ENCODE assay signal across 9 cellular contexts in genomic region chr18:3264362-3264761, GRCh38. TPM values are rescaled to one million over a fixed set of nuclear protein-coding genes. Genes with fewer than 3 reads are reported as not detected.
DNase-seq lines count a peak whose midpoint lies in the region; ATAC-seq, FAIRE-seq and TF ChIP-seq lines count a peak whose summit lies in the region.
"Had no signal": no experiment of that assay in that cellular context is flagged by ENCODE, and none has a peak within 500 bp of the region (broad histone marks: within the 10 kb centered on the region; RNA-seq: fewer than 3 reads in every experiment).

No MANE protein-coding gene starts in this region.

- no peak overlapping the region for H3K27ac ChIP-seq in keratinocyte (ENCODE audit: control insufficient read depth, insufficient read depth, low read length)
- no peak overlapping the region for H3K27ac ChIP-seq in upper lobe of right lung

- ATAC-seq in upper lobe of right lung: no peak
- ATAC-seq in HG02610 (IDR thresholded peaks at IDR 0.05; ENCODE audit: unreplicated experiment): no peak

- H3K36me3 Mint-ChIP-seq in activated T-helper 1 cell treated with anti-CD3 and anti-CD28 coated beads, Interleukin-12 subunit alpha, Interleukin-12 subunit beta, Interleukin-2, Interleukin-4 antibody, amounts not matched to agents 30 ng/mL and 10 ng/mL and 1 ng/mL, durations not matched to agents 14 hours and 24 hours and 36 hours (ENCODE audit: low read depth): peaks cover 16% of the 10 kb centered on the region

- H3K4me1 ChIP-seq in keratinocyte (ENCODE audit: control insufficient read depth, extremely low read depth, insufficient read depth, low read length): peaks cover 60% of the 10 kb centered on the region
- peaks cover 60% of the 10 kb centered on the region for H3K4me1 ChIP-seq in upper lobe of right lung

- H2AFZ ChIP-seq in keratinocyte (ENCODE audit: control insufficient read depth, low read length): no peak overlapping the region

- no peak for FAIRE-seq in keratinocyte (lab: Jason Lieb, UNC)
- FAIRE-seq: TTC549 had no signal

- H3K4me3 Mint-ChIP-seq in activated T-helper 1 cell treated with anti-CD3 and anti-CD28 coated beads, Interleukin-12 subunit alpha, Interleukin-12 subunit beta, Interleukin-2, Interleukin-4 antibody, amounts not matched to agents 30 ng/mL and 10 ng/mL and 1 ng/mL, durations not matched to agents 14 hours and 24 hours and 36 hours: peak overlapping the region; percentile 6

- H3K27me3 Mint-ChIP-seq in activated T-helper 1 cell treated with anti-CD3 and anti-CD28 coated beads, Interleukin-12 subunit alpha, Interleukin-12 subunit beta, Interleukin-2, Interleukin-4 antibody, amounts not matched to agents 30 ng/mL and 10 ng/mL and 1 ng/mL, durations not matched to agents 14 hours and 24 hours and 36 hours (ENCODE audit: insufficient read depth): no peaks in the 10 kb centered on the region

- peaks cover 59% of the 10 kb centered on the region for H4K20me1 ChIP-seq in keratinocyte (ENCODE audit: control insufficient read depth, extremely low read depth, insufficient read depth, low read length)

- intact Hi-C loops in activated T-helper 1 cell treated with anti-CD3 and anti-CD28 coated beads, Interleukin-12 subunit alpha, Interleukin-12 subunit beta, Interleukin-2, Interleukin-4 antibody, amounts not matched to agents 30 ng/mL and 10 ng/mL and 1 ng/mL, durations not matched to agents 14 hours and 24 hours and 36 hours (cut with micrococcal nuclease): loop anchor here (5.0 kb wide), 4 partner anchors 278 to 692 kb away; partner anchors contain the start of genes METTL4, NDC80 and SMCHD1
- intact Hi-C loops in upper lobe of right lung (cut with DNase I): no loop called here

- H3K4me2 ChIP-seq in keratinocyte (ENCODE audit: control insufficient read depth, extremely low read depth, insufficient read depth, low read depth, low read length): peak overlapping the region; percentile 96

- H3K9me3 ChIP-seq in keratinocyte (ENCODE audit: control insufficient read depth, low read depth, low read length): no peaks in the 10 kb centered on the region
- no peaks in the 10 kb centered on the region for H3K9me3 ChIP-seq in upper lobe of right lung

- no peak for TF ChIP-seq CTCF in keratinocyte (optimal IDR thresholded peaks at IDR 0.05 in 1 of 3, IDR thresholded peaks at IDR 0.05 in 1 of 3, conservative IDR thresholded peaks at IDR 0.05 in 1 of 3; ENCODE audit: extremely low read depth in 1 of 3, insufficient read depth in 2 of 3, low read length in 3 of 3)
- TF ChIP-seq CTCF in upper lobe of right lung (IDR thresholded peaks at IDR 0.05): no peak

- H3K9me3 Mint-ChIP-seq in activated T-helper 1 cell treated with anti-CD3 and anti-CD28 coated beads, Interleukin-12 subunit alpha, Interleukin-12 subunit beta, Interleukin-2, Interleukin-4 antibody, amounts not matched to agents 30 ng/mL and 10 ng/mL and 1 ng/mL, durations not matched to agents 14 hours and 24 hours and 36 hours: no peaks in the 10 kb centered on the region

- H3K4me1 Mint-ChIP-seq in activated T-helper 1 cell treated with anti-CD3 and anti-CD28 coated beads, Interleukin-12 subunit alpha, Interleukin-12 subunit beta, Interleukin-2, Interleukin-4 antibody, amounts not matched to agents 30 ng/mL and 10 ng/mL and 1 ng/mL, durations not matched to agents 14 hours and 24 hours and 36 hours (ENCODE audit: low read depth): peaks cover 81% of the 10 kb centered on the region

- DNase-seq in stimulated activated CD4-positive, alpha-beta T cell treated with anti-CD3 and anti-CD28 coated beads, Interleukin-15, amount 100 ng/mL, for 24 hours: peak; percentile 34
- no peak for DNase-seq in stimulated activated CD4-positive, alpha-beta T cell treated with anti-CD3 and anti-CD28 coated beads, Interleukin-12 subunit alpha, Interleukin-12 subunit beta, amount 100 ng/mL, for 4 hours
- DNase-seq in activated T-helper 1 cell treated with anti-CD3 and anti-CD28 coated beads, Interleukin-12 subunit alpha, Interleukin-12 subunit beta, Interleukin-2, Interleukin-4 antibody, amounts not matched to agents 30 ng/mL and 10 ng/mL and 1 ng/mL, durations not matched to agents 14 hours and 24 hours and 36 hours (ENCODE audit: low spot score): no peak
- DNase-seq in keratinocyte (ENCODE audit: low read depth, low spot score): no peak
- no peak for DNase-seq in upper lobe of right lung
- DNase-seq in superior temporal gyrus (ENCODE audit: extremely low spot score): no peak
- no peak for DNase-seq in COR-L47 (lab: John Stamatoyannopoulos, UW)

- H3K27ac Mint-ChIP-seq in activated T-helper 1 cell treated with anti-CD3 and anti-CD28 coated beads, Interleukin-12 subunit alpha, Interleukin-12 subunit beta, Interleukin-2, Interleukin-4 antibody, amounts not matched to agents 30 ng/mL and 10 ng/mL and 1 ng/mL, durations not matched to agents 14 hours and 24 hours and 36 hours: no peak overlapping the region

- peaks cover 15% of the 10 kb centered on the region for H3K9me1 ChIP-seq in keratinocyte (ENCODE audit: control insufficient read depth, extremely low read depth, insufficient read depth, low read length)

- H3K36me3 ChIP-seq in keratinocyte (ENCODE audit: control insufficient read depth in 2 of 2, extremely low read depth in 1 of 2, insufficient read depth in 2 of 2, low read length in 2 of 2) (peaks cover 0 to 10% of the 10 kb centered on the region in 2 experiments), upper lobe of right lung (no peaks in the 10 kb centered on the region)

- H3K4me3 ChIP-seq in keratinocyte (ENCODE audit: control insufficient read depth in 2 of 3, extremely low read depth in 1 of 3, insufficient read depth in 2 of 3, low read depth in 1 of 3, low read length in 3 of 3): peak overlapping the region; percentile 78 to 98 (median 88)
- peak overlapping the region; percentile 94 for H3K4me3 ChIP-seq in upper lobe of right lung

- dilution Hi-C loops in keratinocyte (cut with MboI; ENCODE audit: extremely low pct_ligation_motif_present, low sequenced_read_pairs): no loop called here

- H3K9ac ChIP-seq in keratinocyte (ENCODE audit: control insufficient read depth, extremely low read depth, insufficient read depth, low read length): no peak overlapping the region

- peaks cover 75% of the 10 kb centered on the region for H3K79me2 ChIP-seq in keratinocyte (ENCODE audit: control insufficient read depth, insufficient read depth, low read length)

- H3K27me3 ChIP-seq in keratinocyte (ENCODE audit: control insufficient read depth, extremely low read depth, insufficient read depth, low read length) (no peaks in the 10 kb centered on the region), upper lobe of right lung (no peaks in the 10 kb centered on the region)

RNA-seq across cellular contexts. Expression of gene MYL12B, which starts 2.4 kb away (rescaled TPM):
- 234 and 235 TPM in 2 replicates for total RNA-seq in activated T-helper 1 cell treated with anti-CD3 and anti-CD28 coated beads, Interleukin-12 subunit alpha, Interleukin-12 subunit beta, Interleukin-2, Interleukin-4 antibody, amounts not matched to agents 30 ng/mL and 10 ng/mL and 1 ng/mL, durations not matched to agents 14 hours and 24 hours and 36 hours
- 946 to 1,224 TPM (median 993 TPM) in 3 replicates for polyA plus RNA-seq in keratinocyte
- polyA plus RNA-seq in keratinocyte (2011; ENCODE audit: low read depth): 428 TPM
- 856 and 1,649 TPM in 2 replicates for polyA plus RNA-seq in keratinocyte (2011; cell fraction: cytosol; rRNA removed)
- 528 and 542 TPM in 2 replicates for polyA plus RNA-seq in keratinocyte (2011; cell fraction: nucleus; rRNA removed)
- polyA plus RNA-seq in keratinocyte (2012; ENCODE audit: low replicate concordance): 739 and 761 TPM in 2 replicates
- 206 to 467 TPM (median 416 TPM) in 3 replicates for polyA minus RNA-seq in keratinocyte
- 587 TPM for polyA minus RNA-seq in keratinocyte (2011; cell fraction: cytosol; rRNA and poly(A)+ RNA removed)
- 138 and 172 TPM in 2 replicates for polyA minus RNA-seq in keratinocyte (2011; cell fraction: nucleus; rRNA and poly(A)+ RNA removed)
- 368 TPM for total RNA-seq in upper lobe of right lung

RNA-seq across cellular contexts. Expression of gene MYL12A, which starts 16.8 kb away (rescaled TPM):
- total RNA-seq in activated T-helper 1 cell treated with anti-CD3 and anti-CD28 coated beads, Interleukin-12 subunit alpha, Interleukin-12 subunit beta, Interleukin-2, Interleukin-4 antibody, amounts not matched to agents 30 ng/mL and 10 ng/mL and 1 ng/mL, durations not matched to agents 14 hours and 24 hours and 36 hours: 330 and 334 TPM in 2 replicates
- polyA plus RNA-seq in keratinocyte: 526 to 759 TPM (median 536 TPM) in 3 replicates
- polyA plus RNA-seq in keratinocyte (2011; ENCODE audit: low read depth): 832 TPM
- polyA plus RNA-seq in keratinocyte (2011; cell fraction: cytosol; rRNA removed): 508 and 955 TPM in 2 replicates
- 319 and 354 TPM in 2 replicates for polyA plus RNA-seq in keratinocyte (2011; cell fraction: nucleus; rRNA removed)
- 469 and 496 TPM in 2 replicates for polyA plus RNA-seq in keratinocyte (2012; ENCODE audit: low replicate concordance)
- polyA minus RNA-seq in keratinocyte: 140 to 335 TPM (median 275 TPM) in 3 replicates
- 479 TPM for polyA minus RNA-seq in keratinocyte (2011; cell fraction: cytosol; rRNA and poly(A)+ RNA removed)
- polyA minus RNA-seq in keratinocyte (2011; cell fraction: nucleus; rRNA and poly(A)+ RNA removed): 97.7 and 185 TPM in 2 replicates
- total RNA-seq in upper lobe of right lung: 571 TPM

RNA-seq across cellular contexts. Expression of gene MYOM1, which starts 44.6 kb away (rescaled TPM):
- total RNA-seq in activated T-helper 1 cell treated with anti-CD3 and anti-CD28 coated beads, Interleukin-12 subunit alpha, Interleukin-12 subunit beta, Interleukin-2, Interleukin-4 antibody, amounts not matched to agents 30 ng/mL and 10 ng/mL and 1 ng/mL, durations not matched to agents 14 hours and 24 hours and 36 hours: 0.22 and 1.4 TPM in 2 replicates
- 0.01 to 0.22 TPM (median 0.03 TPM) in 3 replicates for polyA plus RNA-seq in keratinocyte
- polyA plus RNA-seq in keratinocyte (2011; ENCODE audit: low read depth): 1.9 TPM
- polyA plus RNA-seq in keratinocyte (2011; cell fraction: cytosol; rRNA removed): 0.04 and 0.05 TPM in 2 replicates
- 0.06 and 0.08 TPM in 2 replicates for polyA plus RNA-seq in keratinocyte (2011; cell fraction: nucleus; rRNA removed)
- polyA plus RNA-seq in keratinocyte (2012; ENCODE audit: low replicate concordance): 0.06 and 0.28 TPM in 2 replicates
- 0.13 TPM in 1 of 3 replicates, not detected in the others for polyA minus RNA-seq in keratinocyte
- polyA minus RNA-seq in keratinocyte (2011; cell fraction: cytosol; rRNA and poly(A)+ RNA removed): not detected
- 0.16 TPM in 1 of 2 replicates, not detected in the other for polyA minus RNA-seq in keratinocyte (2011; cell fraction: nucleus; rRNA and poly(A)+ RNA removed)
- 2.5 TPM for total RNA-seq in upper lobe of right lung
